8 cellular contexts compared by ENCODE assay signal in the genomic region with DNA sequence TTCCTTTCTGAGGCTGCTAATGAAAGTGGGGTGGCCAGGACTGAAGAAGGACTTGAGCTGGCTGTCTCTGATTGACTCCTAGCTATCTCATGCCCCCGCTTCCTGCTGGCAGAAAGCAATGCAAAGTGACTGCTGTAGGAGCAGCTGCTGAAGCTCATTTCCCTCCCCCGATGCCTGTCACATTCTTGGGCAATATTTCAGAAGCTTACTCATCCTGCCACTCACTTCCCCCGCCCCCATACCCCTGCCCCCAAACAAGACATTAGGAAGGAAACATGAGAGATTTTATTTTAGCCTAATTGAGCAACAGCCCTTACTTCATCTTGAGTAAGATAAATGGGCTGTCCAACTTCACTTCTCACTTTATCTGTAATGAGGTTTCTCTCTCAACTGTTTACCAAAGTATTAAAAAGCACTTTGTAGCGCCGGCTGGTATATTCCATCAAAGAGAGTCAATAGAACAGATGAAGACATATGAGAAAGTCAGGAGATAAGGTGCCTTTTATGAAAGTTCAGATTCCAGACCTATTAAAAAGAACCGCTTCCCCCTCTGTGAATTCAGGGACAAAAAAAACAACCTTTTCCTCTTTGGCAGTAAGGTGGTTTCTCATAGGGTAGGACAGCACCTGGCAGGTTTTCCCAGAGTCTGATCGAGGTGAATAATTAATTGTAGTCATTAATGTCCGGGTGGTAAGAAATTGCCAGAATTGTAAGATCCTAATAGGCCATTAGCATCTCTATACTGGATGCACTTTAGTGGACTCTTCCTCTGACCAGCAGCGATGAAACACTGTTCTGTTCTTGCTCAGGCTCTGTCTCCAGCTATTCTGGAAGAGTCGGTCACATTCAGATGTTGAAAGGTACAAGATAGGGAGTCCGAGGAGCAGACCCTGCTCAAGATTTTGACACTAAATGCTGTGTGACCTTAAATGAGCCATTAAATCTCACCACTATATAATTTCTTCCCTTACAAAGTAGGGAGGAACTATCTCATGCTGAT.
A peak's percentile ranks its signal among the peaks of the same experiment; 100 is the strongest.
DNase-seq lines count a peak whose midpoint lies in the region; ATAC-seq and TF ChIP-seq lines count a peak whose summit lies in the region.

No MANE protein-coding gene starts in this region.

- H3K27ac ChIP-seq in PC-3 (ENCODE audit: low read length) = peak overlapping the region; percentile 48

- CTCF ChIA-PET in PC-3 (lab: Charles Lee) = interaction anchor here (1.0 kb wide), 2 partner anchors 21 to 378 kb away, joined by 4 to 5 read pairs; partner anchors contain the start of gene ODF2L

- H3F3A ChIP-seq in PC-3 (ENCODE audit: low read length, unreplicated experiment) = peaks cover 6% of the 10 kb centered on the region

- H3K79me2 ChIP-seq in PC-3 (ENCODE audit: low read length) = no peaks in the 10 kb centered on the region

- H3K9me3 Mint-ChIP-seq in activated naive CD8-positive, alpha-beta T cell treated with anti-CD3 and anti-CD28 coated beads for 36 hours = no peaks in the 10 kb centered on the region
- no peaks in the 10 kb centered on the region for H3K9me3 Mint-ChIP-seq in activated T-helper 1 cell treated with anti-CD3 and anti-CD28 coated beads, Interleukin-12 subunit alpha, Interleukin-12 subunit beta, Interleukin-2, Interleukin-4 antibody, amounts not matched to agents 30 ng/mL and 10 ng/mL and 1 ng/mL, durations not matched to agents 14 hours and 24 hours and 36 hours

- H3K4me1 ChIP-seq in PC-3 (ENCODE audit: insufficient read depth, low read length) (peaks cover 42% of the 10 kb centered on the region), skeletal muscle satellite cell (ENCODE audit: control insufficient read depth, insufficient read depth, low read length) (peaks cover 55% of the 10 kb centered on the region)

- peak overlapping the region; percentile 86 for H3K4me2 ChIP-seq in PC-3 (ENCODE audit: low read length)
- peak overlapping the region; percentile 78 for H3K4me2 ChIP-seq in skeletal muscle satellite cell (ENCODE audit: low read length)

- H3K9ac ChIP-seq in PC-3 (ENCODE audit: low read length) (no peak overlapping the region; the same call in 1 of the 2 replicates), skeletal muscle satellite cell (ENCODE audit: low read depth, low read length) (peak overlapping the region; percentile 76)

- ATAC-seq in GM21717 (IDR thresholded peaks at IDR 0.05; ENCODE audit: unreplicated experiment) (peak; percentile 97), PC-3 (peak; percentile 89)

- peak overlapping the region; percentile 74 for H3K27ac Mint-ChIP-seq in activated naive CD8-positive, alpha-beta T cell treated with anti-CD3 and anti-CD28 coated beads for 36 hours
- no peak overlapping the region for H3K27ac Mint-ChIP-seq in activated T-helper 1 cell treated with anti-CD3 and anti-CD28 coated beads, Interleukin-12 subunit alpha, Interleukin-12 subunit beta, Interleukin-2, Interleukin-4 antibody, amounts not matched to agents 30 ng/mL and 10 ng/mL and 1 ng/mL, durations not matched to agents 14 hours and 24 hours and 36 hours

- H3K27me3 ChIP-seq in PC-3 (ENCODE audit: low read length) (no peaks in the 10 kb centered on the region), skeletal muscle satellite cell (ENCODE audit: control insufficient read depth, insufficient read depth, low read length) (no peaks in the 10 kb centered on the region)

- intact Hi-C loops in PC-3 (cut with micrococcal nuclease) = no loop called here
- intact Hi-C loops in activated T-helper 1 cell treated with anti-CD3 and anti-CD28 coated beads, Interleukin-12 subunit alpha, Interleukin-12 subunit beta, Interleukin-2, Interleukin-4 antibody, amounts not matched to agents 30 ng/mL and 10 ng/mL and 1 ng/mL, durations not matched to agents 14 hours and 24 hours and 36 hours (cut with micrococcal nuclease) = loop anchor here (1.0 kb wide), 1 partner anchor 70 kb away; the partner anchor contains the start of gene SH3GLB1

- H3K36me3 ChIP-seq in PC-3 (ENCODE audit: low read depth, low read length) (no peaks in the 10 kb centered on the region), skeletal muscle satellite cell (ENCODE audit: insufficient read depth, low read length) (no peaks in the 10 kb centered on the region)

- H3K9me3 ChIP-seq in PC-3 (ENCODE audit: low read length) = no peaks in the 10 kb centered on the region
- H3K9me3 ChIP-seq in skeletal muscle satellite cell (replicated peaks; ENCODE audit: low read length) = no peaks in the 10 kb centered on the region

- no peaks in the 10 kb centered on the region for H3K27me3 Mint-ChIP-seq in activated naive CD8-positive, alpha-beta T cell treated with anti-CD3 and anti-CD28 coated beads for 36 hours
- no peaks in the 10 kb centered on the region for H3K27me3 Mint-ChIP-seq in activated T-helper 1 cell treated with anti-CD3 and anti-CD28 coated beads, Interleukin-12 subunit alpha, Interleukin-12 subunit beta, Interleukin-2, Interleukin-4 antibody, amounts not matched to agents 30 ng/mL and 10 ng/mL and 1 ng/mL, durations not matched to agents 14 hours and 24 hours and 36 hours (ENCODE audit: insufficient read depth)

- H3K4me3 ChIP-seq in PC-3 (ENCODE audit: low read length) (peak overlapping the region; percentile 49), skeletal muscle satellite cell (ENCODE audit: low read length) (peak overlapping the region; percentile 57)

- peak overlapping the region; percentile 42 for H2AFZ ChIP-seq in PC-3 (ENCODE audit: low read length)

- POLR2A ChIA-PET in PC-3 (lab: Charles Lee; ENCODE audit: unreplicated experiment) = interaction anchor here (0.6 to 0.7 kb wide), 4 partner anchors 13 to 1411 kb away, joined by 3 to 4 read pairs (median 4); no protein-coding TSS in a partner anchor

- H3K4me1 Mint-ChIP-seq in activated naive CD8-positive, alpha-beta T cell treated with anti-CD3 and anti-CD28 coated beads for 36 hours = peaks cover 18% of the 10 kb centered on the region
- H3K4me1 Mint-ChIP-seq in activated T-helper 1 cell treated with anti-CD3 and anti-CD28 coated beads, Interleukin-12 subunit alpha, Interleukin-12 subunit beta, Interleukin-2, Interleukin-4 antibody, amounts not matched to agents 30 ng/mL and 10 ng/mL and 1 ng/mL, durations not matched to agents 14 hours and 24 hours and 36 hours (ENCODE audit: low read depth) = peaks cover 21% of the 10 kb centered on the region

- H3K9me2 ChIP-seq in PC-3 (replicated peaks; ENCODE audit: low read length) = no peaks in the 10 kb centered on the region

- H3K36me3 Mint-ChIP-seq in activated naive CD8-positive, alpha-beta T cell treated with anti-CD3 and anti-CD28 coated beads for 36 hours = no peaks in the 10 kb centered on the region
- H3K36me3 Mint-ChIP-seq in activated T-helper 1 cell treated with anti-CD3 and anti-CD28 coated beads, Interleukin-12 subunit alpha, Interleukin-12 subunit beta, Interleukin-2, Interleukin-4 antibody, amounts not matched to agents 30 ng/mL and 10 ng/mL and 1 ng/mL, durations not matched to agents 14 hours and 24 hours and 36 hours (ENCODE audit: low read depth) = no peaks in the 10 kb centered on the region

- no peak for TF ChIP-seq CTCF in PC-3 (conservative IDR thresholded peaks at IDR 0.05; ENCODE audit: low read depth, low read length)

- peak overlapping the region; percentile 53 for H3K4me3 Mint-ChIP-seq in activated naive CD8-positive, alpha-beta T cell treated with anti-CD3 and anti-CD28 coated beads for 36 hours
- no peak overlapping the region for H3K4me3 Mint-ChIP-seq in activated T-helper 1 cell treated with anti-CD3 and anti-CD28 coated beads, Interleukin-12 subunit alpha, Interleukin-12 subunit beta, Interleukin-2, Interleukin-4 antibody, amounts not matched to agents 30 ng/mL and 10 ng/mL and 1 ng/mL, durations not matched to agents 14 hours and 24 hours and 36 hours

- no peaks in the 10 kb centered on the region for H4K20me1 ChIP-seq in PC-3 (ENCODE audit: low read length)

- BruUV-seq in PC-3 (replicated peaks; lab: Mats Ljungman, UMichigan) = no TSS peak

- DNase-seq in EL (peak; percentile 96), HuH-7 (ENCODE audit: low spot score) (peak; percentile 55), PC-3 (peak; percentile 92), hepatic stellate cell (ENCODE audit: low spot score) (peak; percentile 69)
- peak; percentile 60 for DNase-seq in activated naive CD8-positive, alpha-beta T cell treated with anti-CD3 and anti-CD28 coated beads for 36 hours
- DNase-seq in activated T-helper 1 cell treated with anti-CD3 and anti-CD28 coated beads, Interleukin-12 subunit alpha, Interleukin-12 subunit beta, Interleukin-2, Interleukin-4 antibody, amounts not matched to agents 30 ng/mL and 10 ng/mL and 1 ng/mL, durations not matched to agents 14 hours and 24 hours and 36 hours (ENCODE audit: low spot score) = no peak
